ENCODE assay signal across 1 cellular context in the genomic region with DNA sequence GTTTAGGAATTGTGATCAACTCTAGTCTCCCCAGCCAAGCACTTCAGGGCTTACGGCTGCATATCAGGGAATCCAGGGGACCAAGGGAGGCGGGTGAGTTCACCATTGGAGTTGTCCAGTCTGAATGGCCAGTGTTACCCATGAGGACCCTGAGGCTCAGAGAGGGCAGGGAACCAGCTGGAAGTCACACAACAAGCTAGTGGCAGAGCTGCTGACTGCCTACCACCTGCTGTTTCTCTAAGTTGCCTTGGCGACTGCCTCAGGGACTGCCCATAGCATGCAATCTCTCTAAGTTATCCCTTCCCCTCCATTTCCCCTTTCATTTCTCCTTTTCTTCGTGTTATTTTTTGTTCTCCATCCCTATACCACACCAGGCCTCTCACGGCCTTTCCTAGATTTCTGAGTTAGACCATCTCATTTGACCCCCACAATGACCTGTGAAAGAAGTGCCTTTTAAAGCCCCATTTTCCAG.
TF ChIP-seq lines count a peak whose summit lies in the region.

No MANE protein-coding gene starts in this region.

TF ChIP-seq in H1, 55 proteins besides CTCF, POLR2A, EP300 and RAD21:
- TF ChIP-seq YY1 (IDR thresholded peaks at IDR 0.05; ENCODE audit: low read depth, low read length) = no peak
